In the genomic region with DNA sequence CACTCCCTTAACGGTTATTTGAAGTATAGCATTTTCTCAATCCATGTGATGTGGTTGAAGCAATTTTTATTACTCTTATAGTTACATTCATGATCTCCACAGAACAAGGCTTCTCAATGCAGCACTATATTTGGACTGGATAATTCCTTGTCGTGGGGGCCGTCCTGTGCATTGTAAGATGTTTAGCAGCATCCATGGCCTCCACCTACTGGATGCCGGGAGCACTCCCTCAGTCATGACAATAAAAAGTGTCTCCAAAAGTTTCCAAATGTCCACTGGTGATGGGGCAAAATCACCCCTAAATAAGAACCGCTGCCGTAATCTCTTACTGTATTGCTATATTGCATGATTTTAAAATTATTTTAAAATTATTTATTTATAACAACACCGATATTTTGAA, we compare ENCODE assay signal across 37 cellular contexts.
"Had no signal": no experiment of that assay in that cellular context is flagged by ENCODE, and none has a peak within 500 bp of the region (broad histone marks: within the 10 kb centered on the region; RNA-seq: fewer than 3 reads in every experiment).

No MANE protein-coding gene starts in this region.

- FAIRE-seq: astrocyte, TTC549 had no signal

- ATAC-seq: activated CD4-positive, alpha-beta T cell treated with anti-CD3 and anti-CD28 coated beads for 36 hours; activated CD4-positive, CD25-positive, alpha-beta regulatory T cell treated with anti-CD3 and anti-CD28 coated beads, Interleukin-2, amount 50 U/mL, for 24 hours; activated naive CD4-positive, alpha-beta T cell treated with anti-CD3 and anti-CD28 coated beads, Interleukin-2, amount 50 U/mL, for 72 hours; activated T-cell treated with anti-CD3 and anti-CD28 coated beads, Interleukin-2, amount 50 U/mL, for 4 hours; body of pancreas; PC-3 had no signal

- H3K36me3 Mint-ChIP-seq: activated CD4-positive, alpha-beta memory T cell treated with anti-CD3 and anti-CD28 coated beads for 36 hours; activated naive CD4-positive, alpha-beta T cell treated with anti-CD3 and anti-CD28 coated beads, Interleukin-2, amount 50 U/mL, for 72 hours had no signal

- H3K27me3 ChIP-seq: adrenal gland, body of pancreas, breast epithelium, MG63, Peyer's patch had no signal

- H3K4me3 ChIP-seq: adrenal gland, body of pancreas, breast epithelium, MG63, Peyer's patch had no signal

- H3K4me1 ChIP-seq: adrenal gland, body of pancreas, breast epithelium, Peyer's patch had no signal

- H3K27ac ChIP-seq: adrenal gland, body of pancreas, breast epithelium, Peyer's patch had no signal

- H3K9me3 Mint-ChIP-seq: activated CD4-positive, alpha-beta memory T cell treated with anti-CD3 and anti-CD28 coated beads for 36 hours; activated CD4-positive, alpha-beta T cell treated with anti-CD3 and anti-CD28 coated beads, Interleukin-2, amount 10 ng/mL, durations not matched to agents 7 days and 5 days; activated naive CD4-positive, alpha-beta T cell treated with anti-CD3 and anti-CD28 coated beads for 36 hours; activated naive CD4-positive, alpha-beta T cell treated with anti-CD3 and anti-CD28 coated beads, Interleukin-2, amount 50 U/mL, for 72 hours; activated T-cell treated with anti-CD3 and anti-CD28 coated beads, Interleukin-2, amount 50 U/mL, for 4 hours; activated T-helper 1 cell treated with anti-CD3 and anti-CD28 coated beads, Interleukin-12 subunit alpha, Interleukin-12 subunit beta, Interleukin-2, Interleukin-4 antibody, amounts not matched to agents 30 ng/mL and 10 ng/mL and 1 ng/mL, durations not matched to agents 14 hours and 24 hours and 36 hours; T-helper 1 cell treated with Interleukin-12 subunit alpha and Interleukin-12 subunit beta and Interleukin-4 antibody, amounts not matched to agents 30 μg/mL and 1 μg/mL, for 36 hours; T-helper 2 cell treated with Interferon-gamma antibody and Interleukin-4, amounts not matched to agents 5 μg/mL and 100 μg/mL, for 36 hours had no signal

- H3K27me3 Mint-ChIP-seq: activated CD4-positive, alpha-beta T cell treated with anti-CD3 and anti-CD28 coated beads, Interleukin-2, amount 10 ng/mL, durations not matched to agents 7 days and 5 days had no signal

- H3K4me3 Mint-ChIP-seq: activated CD4-positive, alpha-beta memory T cell treated with anti-CD3 and anti-CD28 coated beads for 36 hours; activated CD4-positive, alpha-beta T cell treated with anti-CD3 and anti-CD28 coated beads for 36 hours; activated CD4-positive, alpha-beta T cell treated with anti-CD3 and anti-CD28 coated beads, Interleukin-2, amount 10 ng/mL, durations not matched to agents 7 days and 5 days; activated naive CD4-positive, alpha-beta T cell treated with anti-CD3 and anti-CD28 coated beads for 36 hours; activated T-cell treated with anti-CD3 and anti-CD28 coated beads, Interleukin-2, amount 50 U/mL, for 4 hours; activated T-helper 1 cell treated with anti-CD3 and anti-CD28 coated beads, Interleukin-12 subunit alpha, Interleukin-12 subunit beta, Interleukin-2, Interleukin-4 antibody, amounts not matched to agents 30 ng/mL and 10 ng/mL and 1 ng/mL, durations not matched to agents 14 hours and 24 hours and 36 hours; T-helper 1 cell treated with Interleukin-12 subunit alpha and Interleukin-12 subunit beta and Interleukin-4 antibody, amounts not matched to agents 30 μg/mL and 1 μg/mL, for 36 hours; T-helper 2 cell treated with Interferon-gamma antibody and Interleukin-4, amounts not matched to agents 5 μg/mL and 100 μg/mL, for 36 hours had no signal

- H3K27ac Mint-ChIP-seq: activated CD4-positive, alpha-beta memory T cell treated with anti-CD3 and anti-CD28 coated beads for 36 hours; activated CD4-positive, alpha-beta T cell treated with anti-CD3 and anti-CD28 coated beads for 36 hours; activated CD4-positive, alpha-beta T cell treated with anti-CD3 and anti-CD28 coated beads, Interleukin-2, amount 10 ng/mL, durations not matched to agents 7 days and 5 days; activated naive CD4-positive, alpha-beta T cell treated with anti-CD3 and anti-CD28 coated beads for 36 hours; activated naive CD4-positive, alpha-beta T cell treated with anti-CD3 and anti-CD28 coated beads, Interleukin-2, amount 50 U/mL, for 72 hours; activated T-helper 1 cell treated with anti-CD3 and anti-CD28 coated beads, Interleukin-12 subunit alpha, Interleukin-12 subunit beta, Interleukin-2, Interleukin-4 antibody, amounts not matched to agents 30 ng/mL and 10 ng/mL and 1 ng/mL, durations not matched to agents 14 hours and 24 hours and 36 hours; T-helper 1 cell treated with Interleukin-12 subunit alpha and Interleukin-12 subunit beta and Interleukin-4 antibody, amounts not matched to agents 30 μg/mL and 1 μg/mL, for 36 hours; T-helper 2 cell treated with Interferon-gamma antibody and Interleukin-4, amounts not matched to agents 5 μg/mL and 100 μg/mL, for 36 hours had no signal

- H3K36me3 ChIP-seq: adrenal gland, breast epithelium, MG63, Peyer's patch had no signal

- H3K9me3 ChIP-seq: adrenal gland, body of pancreas, breast epithelium, MG63, Peyer's patch had no signal

- H3K4me1 Mint-ChIP-seq: activated CD4-positive, alpha-beta T cell treated with anti-CD3 and anti-CD28 coated beads for 36 hours; activated CD4-positive, alpha-beta T cell treated with anti-CD3 and anti-CD28 coated beads, Interleukin-2, amount 10 ng/mL, durations not matched to agents 7 days and 5 days had no signal

- DNase-seq: activated CD4-positive, alpha-beta memory T cell treated with anti-CD3 and anti-CD28 coated beads for 36 hours; activated CD4-positive, alpha-beta T cell treated with anti-CD3 and anti-CD28 coated beads for 36 hours; activated CD4-positive, alpha-beta T cell treated with anti-CD3 and anti-CD28 coated beads, Interleukin-2, amount 10 ng/mL, durations not matched to agents 7 days and 5 days; activated CD8-positive, alpha-beta memory T cell treated with anti-CD3 and anti-CD28 coated beads, Interleukin-2, amount 50 U/mL, for 4 hours; activated gamma-delta T cell treated with Interleukin-2 at 50 U/mL for 16 hours; activated naive CD4-positive, alpha-beta T cell treated with anti-CD3 and anti-CD28 coated beads for 36 hours; activated T-cell treated with anti-CD3 and anti-CD28 coated beads for 4 hours; activated T-cell treated with anti-CD3 and anti-CD28 coated beads, Interleukin-2, amount 50 U/mL, for 4 hours; adrenal gland; body of pancreas; cerebellar nuclear complex; Karpas-422; MG63; NCI-H1048; NCI-H1105 treated with DMSO at 0.1 percent for 48 hours; NCI-H1436; NCI-H1694; NCI-H1930; NCI-H2081 treated with DMSO at 0.1 percent for 48 hours; NCI-H2171 treated with DMSO at 0.1 percent for 48 hours; NCI-H2227 treated with DMSO at 0.1 percent for 48 hours; NCI-H446; NCI-H510A treated with DMSO at 0.1 percent for 48 hours; NCI-H526 treated with DMSO at 0.1 percent for 48 hours; NCI-H774; PC-3; Peyer's patch; RPMI8226; SIG-M5 had no signal
